ENCODE assay signal across 18 cellular contexts in the genomic region with DNA sequence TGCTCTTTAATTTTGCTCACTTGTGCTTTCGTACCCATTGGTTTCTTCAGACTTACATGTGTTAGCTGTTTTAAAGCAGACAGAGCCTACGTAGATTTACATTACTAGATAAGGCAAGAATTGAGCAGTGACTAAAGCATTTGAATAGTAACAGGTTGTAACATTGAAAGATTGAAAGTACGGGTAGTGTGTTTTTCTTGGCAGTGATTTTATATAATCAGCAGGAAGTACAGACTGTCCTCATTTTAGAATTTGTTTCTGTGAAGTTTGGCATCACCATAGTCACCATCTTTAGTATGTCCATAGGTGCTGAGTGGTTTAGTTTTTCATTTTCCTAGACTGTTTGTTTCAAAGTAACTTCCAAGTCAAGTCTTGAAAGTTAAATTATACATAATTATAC. TPM values are rescaled to one million over a fixed set of nuclear protein-coding genes. Genes with fewer than 3 reads are reported as not detected.
DNase-seq lines count a peak whose midpoint lies in the region; ATAC-seq and TF ChIP-seq lines count a peak whose summit lies in the region.
"Had no signal": no experiment of that assay in that cellular context is flagged by ENCODE, and none has a peak within 500 bp of the region (broad histone marks: within the 10 kb centered on the region; RNA-seq: fewer than 3 reads in every experiment).

No MANE protein-coding gene starts in this region.

- CTCF ChIA-PET in activated CD4-positive, alpha-beta T cell treated with anti-CD3 and anti-CD28 coated beads for 36 hours (lab: Charles Lee), result interaction anchor here (0.8 to 1.9 kb wide), 3 partner anchors 7 to 129 kb away, joined by 3 to 11 read pairs (median 5); no protein-coding TSS in a partner anchor

- DNase-seq in amniotic epithelial cell (ENCODE audit: low read depth) (peak; percentile 61), fibroblast of mammary gland (ENCODE audit: low read depth) (peak; percentile 75), right lobe of liver (no peak), medulla oblongata (ENCODE audit: extremely low spot score) (no peak), SKM-1 treated with dmso at 0.1 percent for 144 hours (lab: John Stamatoyannopoulos, UW; ENCODE audit: unreplicated experiment) (no peak)
- DNase-seq in activated CD4-positive, alpha-beta T cell treated with anti-CD3 and anti-CD28 coated beads for 36 hours, result no peak
- DNase-seq: DMS153; effector CD8-positive, alpha-beta T cell; KBM-7; NCI-H1417 treated with DMSO at 0.1 percent for 48 hours; NCI-H446 treated with DMSO at 0.1 percent for 48 hours; posterior cingulate gyrus; SHP77 had no signal

- no peak overlapping the region for H3K4me3 Mint-ChIP-seq in activated CD4-positive, alpha-beta T cell treated with anti-CD3 and anti-CD28 coated beads for 36 hours
- H3K4me3 Mint-ChIP-seq: brain had no signal

- TF ChIP-seq CTCF in fibroblast of mammary gland (conservative IDR thresholded peaks at IDR 0.05; ENCODE audit: control insufficient read depth, insufficient read depth, low read depth, low read length) (no peak), right lobe of liver (IDR thresholded peaks at IDR 0.05) (no peak)

- intact Hi-C loops in right lobe of liver (cut with DNase I), result no loop called here
- intact Hi-C loops in activated CD4-positive, alpha-beta T cell treated with anti-CD3 and anti-CD28 coated beads for 36 hours (cut with DNase I, micrococcal nuclease), result no loop called here

- H3K36me3 ChIP-seq in right lobe of liver (peaks cover 0 to 42% (median 21%) of the 10 kb centered on the region in 4 donors), stomach smooth muscle (ENCODE audit: control insufficient read depth in 2 of 2, insufficient read depth in 2 of 2, low read length in 2 of 2) (peaks cover 30 to 61% of the 10 kb centered on the region in 2 donors)

- peaks cover 0 to 35% (median 12%) of the 10 kb centered on the region in 4 donors for H3K4me1 ChIP-seq in right lobe of liver
- peaks cover 12% of the 10 kb centered on the region for H3K4me1 ChIP-seq in stomach smooth muscle (ENCODE audit: control insufficient read depth, insufficient read depth, low read length)
- H3K4me1 ChIP-seq: BLaER1 treated with 17β-estradiol and CSF1 and Interleukin-3, amounts not matched to agents 10 nM and 100 nM had no signal

- H3K27me3 ChIP-seq in right lobe of liver, result no peaks in the 10 kb centered on the region
- H3K27me3 ChIP-seq in stomach smooth muscle (ENCODE audit: control insufficient read depth in 1 of 2, insufficient read depth in 2 of 2, low read length in 2 of 2), result no peaks in the 10 kb centered on the region
- H3K27me3 ChIP-seq: BLaER1 treated with 17β-estradiol and CSF1 and Interleukin-3, amounts not matched to agents 10 nM and 100 nM had no signal

- H3K27me3 Mint-ChIP-seq in activated CD4-positive, alpha-beta T cell treated with anti-CD3 and anti-CD28 coated beads for 36 hours, result no peaks in the 10 kb centered on the region
- H3K27me3 Mint-ChIP-seq: brain had no signal

- H3K9ac ChIP-seq in stomach smooth muscle (ENCODE audit: low read length in 2 of 2), result peak overlapping the region; percentile 13 to 70
- H3K9ac ChIP-seq: BLaER1 treated with 17β-estradiol and CSF1 and Interleukin-3, amounts not matched to agents 10 nM and 100 nM had no signal

- ATAC-seq in right lobe of liver (peak; percentile 58 to 65 (median 64)), HG03432 (IDR thresholded peaks at IDR 0.05; ENCODE audit: unreplicated experiment) (no peak)
- ATAC-seq in activated CD4-positive, alpha-beta T cell treated with anti-CD3 and anti-CD28 coated beads for 36 hours, result no peak

- no peak overlapping the region for H3K27ac Mint-ChIP-seq in activated CD4-positive, alpha-beta T cell treated with anti-CD3 and anti-CD28 coated beads for 36 hours
- H3K27ac Mint-ChIP-seq: brain had no signal

- H3K9me3 ChIP-seq in right lobe of liver (no peaks in the 10 kb centered on the region), stomach smooth muscle (ENCODE audit: control insufficient read depth in 2 of 2, low read length in 2 of 2) (no peaks in the 10 kb centered on the region)
- H3K9me3 ChIP-seq: BLaER1 treated with 17β-estradiol and CSF1 and Interleukin-3, amounts not matched to agents 10 nM and 100 nM; thoracic aorta had no signal

- no peak for TF ChIP-seq POLR2A in right lobe of liver (IDR thresholded peaks at IDR 0.05)

- no peaks in the 10 kb centered on the region for H3K4me1 Mint-ChIP-seq in activated CD4-positive, alpha-beta T cell treated with anti-CD3 and anti-CD28 coated beads for 36 hours

- POLR2A ChIA-PET in activated CD4-positive, alpha-beta T cell treated with anti-CD3 and anti-CD28 coated beads for 36 hours (lab: Charles Lee), result no interaction called here

- H3K4me3 ChIP-seq in fibroblast of mammary gland (ENCODE audit: control insufficient read depth, low read depth, low read length) (no peak overlapping the region), right lobe of liver (no peak overlapping the region), stomach smooth muscle (ENCODE audit: low read length in 2 of 2) (no peak overlapping the region)
- H3K4me3 ChIP-seq: BLaER1 treated with 17β-estradiol and CSF1 and Interleukin-3, amounts not matched to agents 10 nM and 100 nM; thoracic aorta had no signal

- no peaks in the 10 kb centered on the region for H3K9me3 Mint-ChIP-seq in activated CD4-positive, alpha-beta T cell treated with anti-CD3 and anti-CD28 coated beads for 36 hours (ENCODE audit: low read depth)
- H3K9me3 Mint-ChIP-seq: brain had no signal

- peaks cover 46% of the 10 kb centered on the region for H3K36me3 Mint-ChIP-seq in activated CD4-positive, alpha-beta T cell treated with anti-CD3 and anti-CD28 coated beads for 36 hours (ENCODE audit: low read depth)

- WGBS in right lobe of liver (ENCODE audit: insufficient coverage, low coverage, low lambda C conversion rate, missing lambda C conversion rate), result 42% methylated on average over 3 of the region's 3 CpGs

- H3K27ac ChIP-seq in right lobe of liver, result peak overlapping the region in 2 of 3 donors; percentile 33 to 45
- H3K27ac ChIP-seq in stomach smooth muscle (ENCODE audit: low read length), result peak overlapping the region; percentile 89
- H3K27ac ChIP-seq: BLaER1 treated with 17β-estradiol and CSF1 and Interleukin-3, amounts not matched to agents 10 nM and 100 nM; thoracic aorta had no signal

RNA-seq across cellular contexts. Expression of a gene that starts 14.0 kb away (rescaled TPM):
- total RNA-seq in right lobe of liver, result 10 to 100 TPM; 35.1 to 73.0 (median 55.4) TPM
- 100 to 1,000 TPM; 232 to 254 TPM for total RNA-seq in activated CD4-positive, alpha-beta T cell treated with anti-CD3 and anti-CD28 coated beads for 36 hours

Comparison
In these comparisons a context has a peak if more than half of its experiments do, and no peak if none do; other contexts are left out.
1. DNase-seq: peak in amniotic epithelial cell (single experiment) and fibroblast of mammary gland (single experiment); none in right lobe of liver (0 of 3), medulla oblongata (single experiment), SKM-1 treated with dmso at 0.1 percent for 144 hours (single experiment) and activated CD4-positive, alpha-beta T cell treated with anti-CD3 and anti-CD28 coated beads for 36 hours (single experiment).
2. ATAC-seq: peak in right lobe of liver (4 of 4); none in HG03432 (single experiment) and activated CD4-positive, alpha-beta T cell treated with anti-CD3 and anti-CD28 coated beads for 36 hours (single experiment).